Comparison of ENCODE assay signal across 11 cellular contexts in genomic region chr17:45143101-45143670, GRCh38. TPM values are rescaled to one million over a fixed set of nuclear protein-coding genes. Genes with fewer than 3 reads are reported as not detected.
DNase-seq lines count a peak whose midpoint lies in the region; ATAC-seq, FAIRE-seq and TF ChIP-seq lines count a peak whose summit lies in the region.
"Had no signal": no experiment of that assay in that cellular context is flagged by ENCODE, and none has a peak within 500 bp of the region (broad histone marks: within the 10 kb centered on the region; RNA-seq: fewer than 3 reads in every experiment).

No MANE protein-coding gene starts in this region.

- H3K36me3 Mint-ChIP-seq in activated naive CD4-positive, alpha-beta T cell treated with anti-CD3 and anti-CD28 coated beads, Interleukin-2, amount 50 U/mL, for 24 hours, result no peaks in the 10 kb centered on the region
- H3K36me3 Mint-ChIP-seq in effector memory CD8-positive, alpha-beta T cell (ENCODE audit: insufficient read depth), result peaks cover 15% of the 10 kb centered on the region
- H3K36me3 Mint-ChIP-seq in naive thymus-derived CD8-positive, alpha-beta T cell, result peaks cover 0 to 4% (median 0%) of the 10 kb centered on the region in 3 donors

- POLR2A ChIA-PET in naive thymus-derived CD8-positive, alpha-beta T cell (lab: Charles Lee), result interaction anchor here (0.9 to 11.0 kb wide), 5 partner anchors 8 to 77 kb away, joined by 4 to 195 read pairs (median 14); partner anchors contain the start of genes ACBD4, HEXIM2 and PLCD3

- H3K36me3 ChIP-seq in upper lobe of right lung, result no peaks in the 10 kb centered on the region

- no peaks in the 10 kb centered on the region for H3K9me3 Mint-ChIP-seq in activated naive CD4-positive, alpha-beta T cell treated with anti-CD3 and anti-CD28 coated beads, Interleukin-2, amount 50 U/mL, for 24 hours
- no peaks in the 10 kb centered on the region for H3K9me3 Mint-ChIP-seq in effector memory CD8-positive, alpha-beta T cell
- H3K9me3 Mint-ChIP-seq in naive thymus-derived CD8-positive, alpha-beta T cell, result no peaks in the 10 kb centered on the region

- DNase-seq in activated naive CD4-positive, alpha-beta T cell treated with Interleukin-2 at 50 U/mL for 16 hours, result no peak
- no peak for DNase-seq in effector memory CD8-positive, alpha-beta T cell
- no peak for DNase-seq in naive thymus-derived CD8-positive, alpha-beta T cell
- DNase-seq in upper lobe of right lung (no peak), HTR-8/SVneo (ENCODE audit: insufficient read length, low spot score) (no peak), RKO (ENCODE audit: low spot score) (no peak)
- DNase-seq: AML-193, NCI-H446 treated with DMSO at 0.1 percent for 48 hours had no signal

- no peak for ATAC-seq in effector memory CD8-positive, alpha-beta T cell (replicated peaks)
- no peak for ATAC-seq in naive thymus-derived CD8-positive, alpha-beta T cell
- ATAC-seq in upper lobe of right lung, result no peak
- no peak for ATAC-seq in GM18520 (IDR thresholded peaks at IDR 0.05; ENCODE audit: unreplicated experiment)

- H3K4me3 Mint-ChIP-seq in activated naive CD4-positive, alpha-beta T cell treated with anti-CD3 and anti-CD28 coated beads, Interleukin-2, amount 50 U/mL, for 24 hours, result peak overlapping the region; percentile 70
- H3K4me3 Mint-ChIP-seq in effector memory CD8-positive, alpha-beta T cell, result peak overlapping the region; percentile 65 to 71
- H3K4me3 Mint-ChIP-seq in naive thymus-derived CD8-positive, alpha-beta T cell, result peak overlapping the region; percentile 68 to 93 (median 80)

- H3K27me3 Mint-ChIP-seq in activated naive CD4-positive, alpha-beta T cell treated with anti-CD3 and anti-CD28 coated beads, Interleukin-2, amount 50 U/mL, for 24 hours, result no peaks in the 10 kb centered on the region
- no peaks in the 10 kb centered on the region for H3K27me3 Mint-ChIP-seq in effector memory CD8-positive, alpha-beta T cell
- peaks cover 0 to under 1% (median 0%) of the 10 kb centered on the region in 5 donors for H3K27me3 Mint-ChIP-seq in naive thymus-derived CD8-positive, alpha-beta T cell

- no peaks in the 10 kb centered on the region for H3K9me3 ChIP-seq in upper lobe of right lung

- TF ChIP-seq CTCF in upper lobe of right lung (IDR thresholded peaks at IDR 0.05), result no peak

- H3K27me3 ChIP-seq in upper lobe of right lung, result no peaks in the 10 kb centered on the region

- peak overlapping the region; percentile 51 for H3K4me3 ChIP-seq in upper lobe of right lung

- peaks cover 29% of the 10 kb centered on the region for H3K4me1 ChIP-seq in upper lobe of right lung

- intact Hi-C loops in upper lobe of right lung (cut with DNase I), result no loop called here

- peaks cover 46% of the 10 kb centered on the region for H3K4me1 Mint-ChIP-seq in activated naive CD4-positive, alpha-beta T cell treated with anti-CD3 and anti-CD28 coated beads, Interleukin-2, amount 50 U/mL, for 24 hours
- H3K4me1 Mint-ChIP-seq in effector memory CD8-positive, alpha-beta T cell (ENCODE audit: low read depth in 2 of 2), result peaks cover 26 to 33% of the 10 kb centered on the region in 2 donors
- H3K4me1 Mint-ChIP-seq in naive thymus-derived CD8-positive, alpha-beta T cell, result peaks cover 17 to 55% (median 48%) of the 10 kb centered on the region in 4 donors

- FAIRE-seq in HTR-8/SVneo (lab: Jason Lieb, UNC), result no peak
- FAIRE-seq: H54 had no signal

- peak overlapping the region; percentile 87 for H3K27ac ChIP-seq in upper lobe of right lung

- H3K27ac Mint-ChIP-seq in activated naive CD4-positive, alpha-beta T cell treated with anti-CD3 and anti-CD28 coated beads, Interleukin-2, amount 50 U/mL, for 24 hours, result no peak overlapping the region
- peak overlapping the region in 1 of 2 donors; percentile 35 for H3K27ac Mint-ChIP-seq in effector memory CD8-positive, alpha-beta T cell
- H3K27ac Mint-ChIP-seq in naive thymus-derived CD8-positive, alpha-beta T cell, result peak overlapping the region; percentile 40 to 91 (median 76)

RNA-seq across cellular contexts. Expression of gene HEXIM1, which starts 5.1 kb away (rescaled TPM):
- total RNA-seq in naive thymus-derived CD8-positive, alpha-beta T cell, result 10 to 100 TPM; 34.3 to 35.1 TPM
- 1 to 10 TPM; 4.9 to 6.8 (median 5.4) TPM for polyA plus RNA-seq in naive thymus-derived CD8-positive, alpha-beta T cell
- 36.1 TPM for total RNA-seq in upper lobe of right lung

RNA-seq across cellular contexts. Expression of gene ACBD4, which starts 7.7 kb away (rescaled TPM):
- total RNA-seq in naive thymus-derived CD8-positive, alpha-beta T cell, result 10 to 100 TPM; 39.4 to 48.5 TPM
- 10 to 100 TPM; 10.5 to 17.4 (median 11.7) TPM for polyA plus RNA-seq in naive thymus-derived CD8-positive, alpha-beta T cell
- 16.3 TPM for total RNA-seq in upper lobe of right lung

RNA-seq across cellular contexts. Expression of gene PLCD3, which starts 10.9 kb away (rescaled TPM):
- total RNA-seq in naive thymus-derived CD8-positive, alpha-beta T cell, result 1 to 10 TPM; 1.6 to 4.0 TPM
- under 1 TPM; 0.35 to 0.65 (median 0.56) TPM for polyA plus RNA-seq in naive thymus-derived CD8-positive, alpha-beta T cell
- total RNA-seq in upper lobe of right lung, result 37.0 TPM

RNA-seq across cellular contexts. Expression of gene HEXIM2, which starts 18.5 kb away (rescaled TPM):
- 1 to 10 TPM; 3.4 to 4.4 TPM for total RNA-seq in naive thymus-derived CD8-positive, alpha-beta T cell
- 1 to 10 TPM; 2.6 to 3.6 (median 3.3) TPM for polyA plus RNA-seq in naive thymus-derived CD8-positive, alpha-beta T cell
- 5.7 TPM for total RNA-seq in upper lobe of right lung
